Comparison of ENCODE assay signal across 11 cellular contexts in the genomic region with DNA sequence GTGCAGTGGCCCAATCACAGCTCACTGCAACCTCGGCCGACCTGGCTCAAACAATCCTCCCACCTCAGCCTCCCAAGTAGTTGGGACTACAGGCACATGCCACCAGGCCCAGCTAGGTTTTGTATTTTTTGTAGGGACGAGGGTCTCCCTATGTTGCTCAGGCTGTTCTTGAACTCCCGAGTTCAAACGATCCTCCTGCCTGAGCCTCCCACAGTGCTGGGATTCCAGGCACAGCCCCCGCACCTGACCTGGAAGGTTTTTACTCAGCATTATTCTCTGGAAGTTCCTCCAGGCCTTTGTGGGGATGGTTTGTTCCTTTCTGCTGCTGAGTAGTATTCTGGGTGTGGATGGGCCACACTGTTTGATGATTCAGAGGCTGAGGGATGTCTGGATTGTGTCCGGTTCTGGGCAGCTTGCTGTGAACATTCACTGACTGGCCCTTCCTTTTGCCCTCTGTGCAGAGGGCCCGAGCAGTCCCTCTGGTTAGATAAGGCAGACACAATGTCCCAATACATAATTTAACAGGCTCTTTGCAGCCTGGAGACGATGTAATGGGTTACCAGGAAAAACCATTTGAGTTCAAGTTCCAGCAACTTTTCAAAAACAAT. TPM values are rescaled to one million over a fixed set of nuclear protein-coding genes. Genes with fewer than 3 reads are reported as not detected.
A peak's percentile ranks its signal among the peaks of the same experiment; 100 is the strongest.
DNase-seq lines count a peak whose midpoint lies in the region; ATAC-seq and TF ChIP-seq lines count a peak whose summit lies in the region.
"Had no signal": no experiment of that assay in that cellular context is flagged by ENCODE, and none has a peak within 500 bp of the region (broad histone marks: within the 10 kb centered on the region; RNA-seq: fewer than 3 reads in every experiment).

No MANE protein-coding gene starts in this region.

- H2BK120ac ChIP-seq in H9 (ENCODE audit: low read depth, low read length, poor library complexity, severe bottlenecking), result no peak overlapping the region

- H3K4ac ChIP-seq in H9 (ENCODE audit: low read depth, low read length), result no peak overlapping the region

- TF ChIP-seq CTCF in HEK293 (tag by site-specific recombination; IDR thresholded peaks at IDR 0.05) (no peak), mammary epithelial cell (conservative IDR thresholded peaks at IDR 0.05 in 1 of 2, IDR thresholded peaks at IDR 0.05 in 1 of 2; ENCODE audit: extremely low read depth in 1 of 2, insufficient read depth in 1 of 2, low read depth in 1 of 2, low read length in 2 of 2) (no peak), H9 (conservative IDR thresholded peaks at IDR 0.05) (no peak)

- no peak overlapping the region for H3K14ac ChIP-seq in H9 (ENCODE audit: insufficient read depth, low read length)

- peak overlapping the region; percentile 36 for H2AFZ ChIP-seq in mammary epithelial cell (ENCODE audit: low read depth, low read length)
- no peak overlapping the region for H2AFZ ChIP-seq in H9 (ENCODE audit: low read length)
- H2AFZ ChIP-seq: GM23338 had no signal

- no peak overlapping the region for H3K4me3 Mint-ChIP-seq in H9
- H3K4me3 Mint-ChIP-seq: activated T-cell treated with anti-CD3 and anti-CD28 coated beads, Interleukin-2, amount 50 U/mL, for 24 hours; GM23338 had no signal

- H3K36me3 ChIP-seq in HEK293 (ENCODE audit: control insufficient read depth in 2 of 2, insufficient read depth in 1 of 2, low read length in 2 of 2) (no peaks in the 10 kb centered on the region), mammary epithelial cell (ENCODE audit: insufficient read depth, low read length) (no peaks in the 10 kb centered on the region)

- no peak overlapping the region for H2BK5ac ChIP-seq in H9 (ENCODE audit: insufficient read length, low read length)

- intact Hi-C loops in mammary epithelial cell (cut with micrococcal nuclease), result no loop called here

- H3K4me2 ChIP-seq in mammary epithelial cell (ENCODE audit: insufficient read depth, low read depth, low read length) (peak overlapping the region; percentile 3), H9 (ENCODE audit: insufficient read depth, insufficient read length, low read length) (no peak overlapping the region)
- H3K4me2 ChIP-seq: GM23338 had no signal

- peaks cover 5% of the 10 kb centered on the region for H3K4me1 ChIP-seq in HEK293 (ENCODE audit: control insufficient read depth, insufficient read depth, low read length)
- peaks cover 15% of the 10 kb centered on the region for H3K4me1 ChIP-seq in mammary epithelial cell (ENCODE audit: insufficient read depth, low read length)
- H3K4me1 ChIP-seq in H9 (ENCODE audit: insufficient read depth, low read length), result no peaks in the 10 kb centered on the region

- POLR2A ChIA-PET in HEK293 (lab: Yijun Ruan, JAX), result no interaction called here

- no peak overlapping the region for H2BK15ac ChIP-seq in H9 (ENCODE audit: low read depth, low read length)

- H3K4me3 ChIP-seq in HEK293 (ENCODE audit: low read depth, low read length) (no peak overlapping the region), mammary epithelial cell (replicated peaks in 1 of 3; ENCODE audit: insufficient read depth in 1 of 3, low read depth in 2 of 3, low read length in 3 of 3) (no peak overlapping the region)
- H3K4me3 ChIP-seq: GM23338 had no signal

- ATAC-seq in HG03442 (IDR thresholded peaks at IDR 0.05; ENCODE audit: unreplicated experiment) (no peak), GM18498 (IDR thresholded peaks at IDR 0.05; ENCODE audit: unreplicated experiment) (no peak)
- ATAC-seq: GM23338 had no signal

- H3K27ac Mint-ChIP-seq in H9, result no peak overlapping the region
- H3K27ac Mint-ChIP-seq: activated T-cell treated with anti-CD3 and anti-CD28 coated beads, Interleukin-2, amount 50 U/mL, for 24 hours; GM23338 had no signal

- H3K23ac ChIP-seq in H9 (ENCODE audit: insufficient read length, low read depth, low read length), result no peak overlapping the region

- no peaks in the 10 kb centered on the region for H3K79me1 ChIP-seq in H9 (ENCODE audit: insufficient read depth, low read depth, low read length, poor library complexity, severe bottlenecking)

- H4K20me1 ChIP-seq in mammary epithelial cell (ENCODE audit: insufficient read depth, low read length) (no peaks in the 10 kb centered on the region), H9 (ENCODE audit: control insufficient read depth, insufficient read depth, insufficient read length) (no peaks in the 10 kb centered on the region)

- H3K27ac ChIP-seq in HEK293 (ENCODE audit: extremely low read depth, low read depth, low read length) (no peak overlapping the region), mammary epithelial cell (ENCODE audit: insufficient read depth, low read depth, low read length) (peak overlapping the region; percentile 16), H9 (ENCODE audit: insufficient read length, low read depth, low read length) (no peak overlapping the region)

- H3K18ac ChIP-seq in H9 (ENCODE audit: insufficient read length, low read depth, low read length), result no peak overlapping the region

- H2BK12ac ChIP-seq in H9 (ENCODE audit: insufficient read length, low read depth, low read length), result no peak overlapping the region

- no peak overlapping the region for H3K56ac ChIP-seq in H9 (ENCODE audit: insufficient read length, low read depth, low read length)

- dilution Hi-C loops in mammary epithelial cell (cut with HindIII; ENCODE audit: low sequenced_read_pairs), result no loop called here

- in situ Hi-C loops in mammary epithelial cell (cut with MboI; ENCODE audit: low sequenced_read_pairs in 2 of 2), result no loop called here

- H3K27me3 ChIP-seq in mammary epithelial cell (ENCODE audit: insufficient read depth, low read length), result no peaks in the 10 kb centered on the region
- no peaks in the 10 kb centered on the region; the same call in 1 of the 2 replicates for H3K27me3 ChIP-seq in H9 (ENCODE audit: insufficient read depth, low read length)

- H3K4me1 Mint-ChIP-seq in H9, result peaks cover 12% of the 10 kb centered on the region in 2 experiments

- no peak overlapping the region for H3T11ph ChIP-seq in H9 (ENCODE audit: low read length)

- no peak overlapping the region for H3K9ac ChIP-seq in mammary epithelial cell (ENCODE audit: insufficient read depth, low read length)
- no peak overlapping the region for H3K9ac ChIP-seq in H9 (ENCODE audit: extremely low read depth, insufficient read length, low read length)

- H2AK5ac ChIP-seq in H9 (ENCODE audit: insufficient read length, low read length), result no peak overlapping the region

- H3K23me2 ChIP-seq in H9 (ENCODE audit: insufficient read length, low read depth, low read length, poor library complexity, severe bottlenecking), result no peaks in the 10 kb centered on the region

- no peak overlapping the region for H2BK20ac ChIP-seq in H9 (ENCODE audit: low read depth, low read length, poor library complexity, severe bottlenecking)

- H3K9me3 ChIP-seq in HEK293 (ENCODE audit: control insufficient read depth, insufficient read depth, low read depth, low read length) (no peaks in the 10 kb centered on the region), mammary epithelial cell (replicated peaks; ENCODE audit: insufficient read depth, low read length) (no peaks in the 10 kb centered on the region), H9 (ENCODE audit: control insufficient read depth, low read depth, low read length) (no peaks in the 10 kb centered on the region)

- no peak overlapping the region for H4K8ac ChIP-seq in H9 (replicated peaks; ENCODE audit: insufficient read length, low read depth, low read length)

- no peaks in the 10 kb centered on the region for H3K36me3 Mint-ChIP-seq in H9 (ENCODE audit: insufficient read depth in 1 of 3, low read depth in 3 of 3)

- no peak overlapping the region for H4K5ac ChIP-seq in H9 (ENCODE audit: insufficient read length, low read depth, low read length)

- H3K9me3 Mint-ChIP-seq in H9, result no peaks in the 10 kb centered on the region; a peak in 1 of 5 replicates
- H3K9me3 Mint-ChIP-seq: activated T-cell treated with anti-CD3 and anti-CD28 coated beads, Interleukin-2, amount 50 U/mL, for 24 hours; GM23338 had no signal

- BruUV-seq in mammary epithelial cell (replicated peaks; lab: Mats Ljungman, UMichigan), result no TSS peak

- H4K91ac ChIP-seq in H9 (ENCODE audit: insufficient read length, low read depth, low read length), result no peak overlapping the region

- no peaks in the 10 kb centered on the region; the same call in 1 of the 2 replicates for H3K27me3 Mint-ChIP-seq in H9 (ENCODE audit: low read depth)
- H3K27me3 Mint-ChIP-seq: activated T-cell treated with anti-CD3 and anti-CD28 coated beads, Interleukin-2, amount 50 U/mL, for 24 hours had no signal

- DNase-seq in mammary epithelial cell (peak; percentile 88), kidney tubule cell (ENCODE audit: low spot score) (peak; percentile 93), stromal cell of bone marrow (ENCODE audit: low read depth) (peak; percentile 91), H9 (no peak), cerebellar cortex (ENCODE audit: low spot score) (no peak)
- DNase-seq: activated T-cell treated with anti-CD3 and anti-CD28 coated beads, Interleukin-2, amount 50 U/mL, for 24 hours; KG1 had no signal

- no peaks in the 10 kb centered on the region for H3K79me2 ChIP-seq in mammary epithelial cell (ENCODE audit: insufficient read depth, low read length)
- H3K79me2 ChIP-seq in H9 (ENCODE audit: insufficient read depth, low read length), result no peaks in the 10 kb centered on the region

- WGBS in mammary epithelial cell (ENCODE audit: low coverage, missing lambda C conversion rate), result 49% methylated on average over 6 of the region's 9 CpGs
- WGBS in H9 (ENCODE audit: extremely low coverage, insufficient read length, low lambda C conversion rate), result no CpG with 5 or more reads among the region's 9 CpGs

- CTCF ChIA-PET in HEK293 (lab: Yijun Ruan, JAX) (interaction anchor here (0.5 kb wide), 1 partner anchor 21 kb away, joined by 6 read pairs; no protein-coding TSS in a partner anchor), mammary epithelial cell (lab: Charles Lee; ENCODE audit: low non-redundant PET) (no interaction called here)

TF ChIP-seq in HEK293, 187 proteins besides CTCF, POLR2A, EP300 and RAD21:
- no peak for TF ChIP-seq ZNF133 (tag by site-specific recombination; IDR thresholded peaks at IDR 0.05)
- 0 out of 2 replicates have a peak, but pooled peaks have one; percentile 13 for TF ChIP-seq ZNF664 (tag by site-specific recombination; IDR thresholded peaks at IDR 0.05)

RNA-seq across cellular contexts. Expression of a gene that starts 6.0 kb away (rescaled TPM):
- total RNA-seq in mammary epithelial cell, result 10 to 100 TPM; 36.3 to 37.3 TPM
- polyA plus RNA-seq in mammary epithelial cell, result 18.3 TPM
- polyA minus RNA-seq in mammary epithelial cell, result 113 TPM
- 27.9 and 32.9 TPM in 2 replicates for total RNA-seq in H9 (2021)

Comparison
In these comparisons a context has a peak if more than half of its experiments do, and no peak if none do; other contexts are left out.
1. DNase-seq: peak in mammary epithelial cell (single experiment), kidney tubule cell (single experiment) and stromal cell of bone marrow (single experiment); none in H9 (single experiment) and cerebellar cortex (single experiment).